In the genomic region with DNA sequence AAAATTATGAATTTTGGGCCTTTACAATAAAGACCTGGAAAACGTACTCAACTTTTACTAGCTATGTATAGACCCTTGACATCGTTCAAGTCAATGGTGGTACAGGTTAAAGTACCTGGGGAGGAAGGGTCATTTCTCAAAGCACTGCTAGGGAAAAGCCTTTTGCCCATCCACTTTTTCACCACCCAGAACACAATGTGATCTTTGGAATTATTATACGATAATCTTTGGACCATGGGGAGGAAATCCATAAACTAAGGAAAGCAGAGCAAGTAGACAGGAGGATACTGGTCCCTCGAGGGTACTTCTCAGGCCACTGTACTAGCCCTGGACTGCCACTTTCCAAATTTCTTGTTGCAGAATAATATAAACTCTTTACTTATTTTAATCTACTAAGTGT, we compare ENCODE assay signal across 28 cellular contexts.
"Had no signal": no experiment of that assay in that cellular context is flagged by ENCODE, and none has a peak within 500 bp of the region (broad histone marks: within the 10 kb centered on the region; RNA-seq: fewer than 3 reads in every experiment).

No MANE protein-coding gene starts in this region.

- H3K27ac ChIP-seq: breast epithelium, esophagus muscularis mucosa, foreskin keratinocyte, heart right ventricle, left ventricle myocardium inferior, skin epidermis, upper lobe of right lung, WERI-Rb-1 had no signal

- H3K27me3 Mint-ChIP-seq: activated CD4-positive, alpha-beta memory T cell treated with anti-CD3 and anti-CD28 coated beads for 36 hours; activated naive CD4-positive, alpha-beta T cell treated with anti-CD3 and anti-CD28 coated beads, Interleukin-2, amount 10 ng/mL, durations not matched to agents 7 days and 5 days; activated naive CD8-positive, alpha-beta T cell treated with anti-CD3 and anti-CD28 coated beads, Interleukin-2, amount 50 U/mL, for 24 hours; progenitor cell of endocrine pancreas; stimulated activated naive CD8-positive, alpha-beta T cell treated with anti-CD3 and anti-CD28 coated beads, Interleukin-15, Interleukin-2, amounts not matched to agents 100 ng/mL and 50 ng/mL, for 24 hours had no signal

- H3K27ac Mint-ChIP-seq: activated CD4-positive, alpha-beta memory T cell treated with anti-CD3 and anti-CD28 coated beads for 36 hours; activated naive CD4-positive, alpha-beta T cell treated with anti-CD3 and anti-CD28 coated beads, Interleukin-2, amount 10 ng/mL, durations not matched to agents 7 days and 5 days; activated naive CD8-positive, alpha-beta T cell treated with anti-CD3 and anti-CD28 coated beads, Interleukin-2, amount 50 U/mL, for 24 hours; activated T-helper 1 cell treated with anti-CD3 and anti-CD28 coated beads, Interleukin-12 subunit alpha, Interleukin-12 subunit beta, Interleukin-2, Interleukin-4 antibody, amounts not matched to agents 30 ng/mL and 10 ng/mL and 1 ng/mL, durations not matched to agents 14 hours and 24 hours and 36 hours; stimulated activated effector memory CD8-positive, alpha-beta T cell treated with anti-CD3 and anti-CD28 coated beads, Interleukin-12 subunit alpha, Interleukin-12 subunit beta, amount 100 ng/mL, for 72 hours; stimulated activated naive CD8-positive, alpha-beta T cell treated with anti-CD3 and anti-CD28 coated beads, Interleukin-15, Interleukin-2, amounts not matched to agents 100 ng/mL and 50 ng/mL, for 24 hours had no signal

- H3K4me1 Mint-ChIP-seq: activated naive CD4-positive, alpha-beta T cell treated with anti-CD3 and anti-CD28 coated beads, Interleukin-2, amount 10 ng/mL, durations not matched to agents 7 days and 5 days had no signal

- ATAC-seq: activated CD4-positive, CD25-positive, alpha-beta regulatory T cell treated with anti-CD3 and anti-CD28 coated beads, Interleukin-2, amount 50 U/mL, for 24 hours; activated naive CD8-positive, alpha-beta T cell treated with anti-CD3 and anti-CD28 coated beads, Interleukin-2, amount 50 U/mL, for 24 hours; foreskin keratinocyte; sciatic nerve; stimulated activated effector memory CD8-positive, alpha-beta T cell treated with anti-CD3 and anti-CD28 coated beads, Interleukin-12 subunit alpha, Interleukin-12 subunit beta, amount 100 ng/mL, for 72 hours had no signal

- H3K4me3 Mint-ChIP-seq: activated CD4-positive, alpha-beta memory T cell treated with anti-CD3 and anti-CD28 coated beads for 36 hours; activated naive CD4-positive, alpha-beta T cell treated with anti-CD3 and anti-CD28 coated beads, Interleukin-2, amount 10 ng/mL, durations not matched to agents 7 days and 5 days; activated naive CD8-positive, alpha-beta T cell treated with anti-CD3 and anti-CD28 coated beads, Interleukin-2, amount 50 U/mL, for 24 hours; activated T-helper 1 cell treated with anti-CD3 and anti-CD28 coated beads, Interleukin-12 subunit alpha, Interleukin-12 subunit beta, Interleukin-2, Interleukin-4 antibody, amounts not matched to agents 30 ng/mL and 10 ng/mL and 1 ng/mL, durations not matched to agents 14 hours and 24 hours and 36 hours; nephron; stimulated activated effector memory CD8-positive, alpha-beta T cell treated with anti-CD3 and anti-CD28 coated beads, Interleukin-12 subunit alpha, Interleukin-12 subunit beta, amount 100 ng/mL, for 72 hours; stimulated activated naive CD8-positive, alpha-beta T cell treated with anti-CD3 and anti-CD28 coated beads, Interleukin-15, Interleukin-2, amounts not matched to agents 100 ng/mL and 50 ng/mL, for 24 hours had no signal

- H3K9me3 Mint-ChIP-seq: activated CD4-positive, alpha-beta memory T cell treated with anti-CD3 and anti-CD28 coated beads for 36 hours; activated naive CD4-positive, alpha-beta T cell treated with anti-CD3 and anti-CD28 coated beads, Interleukin-2, amount 10 ng/mL, durations not matched to agents 7 days and 5 days; activated naive CD8-positive, alpha-beta T cell treated with anti-CD3 and anti-CD28 coated beads, Interleukin-2, amount 50 U/mL, for 24 hours; activated T-helper 1 cell treated with anti-CD3 and anti-CD28 coated beads, Interleukin-12 subunit alpha, Interleukin-12 subunit beta, Interleukin-2, Interleukin-4 antibody, amounts not matched to agents 30 ng/mL and 10 ng/mL and 1 ng/mL, durations not matched to agents 14 hours and 24 hours and 36 hours; nephron; stimulated activated effector memory CD8-positive, alpha-beta T cell treated with anti-CD3 and anti-CD28 coated beads, Interleukin-12 subunit alpha, Interleukin-12 subunit beta, amount 100 ng/mL, for 72 hours; stimulated activated naive CD8-positive, alpha-beta T cell treated with anti-CD3 and anti-CD28 coated beads, Interleukin-15, Interleukin-2, amounts not matched to agents 100 ng/mL and 50 ng/mL, for 24 hours had no signal

- DNase-seq: activated CD4-positive, alpha-beta memory T cell treated with anti-CD3 and anti-CD28 coated beads for 36 hours; activated CD4-positive, alpha-beta T cell treated with anti-CD3 and anti-CD28 coated beads for 48 hours; activated CD8-positive, alpha-beta memory T cell treated with anti-CD3 and anti-CD28 coated beads, Interleukin-2, amount 50 U/mL, for 4 hours; activated effector memory CD4-positive, alpha-beta T cell treated with anti-CD3 and anti-CD28 coated beads, Interleukin-2, amount 50 U/mL, for 16 hours; activated naive CD4-positive, alpha-beta T cell treated with anti-CD3 and anti-CD28 coated beads, Interleukin-2, amount 10 ng/mL, durations not matched to agents 7 days and 5 days; activated naive CD8-positive, alpha-beta T cell treated with anti-CD3 and anti-CD28 coated beads, Interleukin-2, amount 50 U/mL, for 24 hours; activated T-cell treated with anti-CD3 and anti-CD28 coated beads, Interleukin-2, amount 50 U/mL, for 1 hour; amygdala; central memory CD4-positive, alpha-beta T cell; foreskin keratinocyte; heart right ventricle; kidney glomerular epithelial cell; left ventricle myocardium inferior; stimulated activated CD4-positive, alpha-beta T cell treated with anti-CD3 and anti-CD28 coated beads, Interleukin-4, amount 100 ng/mL, for 24 hours; substantia nigra; T-helper 1 cell; upper lobe of right lung; WERI-Rb-1 had no signal

- H3K36me3 Mint-ChIP-seq: activated CD4-positive, alpha-beta memory T cell treated with anti-CD3 and anti-CD28 coated beads for 36 hours; activated naive CD4-positive, alpha-beta T cell treated with anti-CD3 and anti-CD28 coated beads, Interleukin-2, amount 10 ng/mL, durations not matched to agents 7 days and 5 days; stimulated activated effector memory CD8-positive, alpha-beta T cell treated with anti-CD3 and anti-CD28 coated beads, Interleukin-12 subunit alpha, Interleukin-12 subunit beta, amount 100 ng/mL, for 72 hours had no signal

- H3K4me1 ChIP-seq: breast epithelium had no signal

- H3K36me3 ChIP-seq: breast epithelium, esophagus muscularis mucosa, heart right ventricle, left ventricle myocardium inferior, upper lobe of right lung, WERI-Rb-1 had no signal

- H3K9me3 ChIP-seq: breast epithelium, esophagus muscularis mucosa, heart right ventricle, left ventricle myocardium inferior, upper lobe of right lung had no signal

- H3K4me3 ChIP-seq: breast epithelium, esophagus muscularis mucosa, heart right ventricle, left ventricle myocardium inferior, skin epidermis, upper lobe of right lung had no signal

- H3K27me3 ChIP-seq: breast epithelium, esophagus muscularis mucosa, foreskin keratinocyte, heart right ventricle, upper lobe of right lung had no signal
